1 cellular context compared by ENCODE assay signal in genomic region chr10:35126530-35127288, GRCh38.
TF ChIP-seq lines count a peak whose summit lies in the region.

CREM (plus strand) TSS chr10:35126846; CDS start chr10:35137836, 10,990 bp downstream.

TF ChIP-seq in HepG2, 621 proteins besides CTCF, POLR2A, EP300 and RAD21 (continued from another document and continues in another):
- TF ChIP-seq ZBTB14 (CRISPR knock-in tag; IDR thresholded peaks at IDR 0.05) (0 out of 2 replicates have a peak, but pooled peaks have one; percentile 22), ZUFSP (CRISPR knock-in tag; IDR thresholded peaks at IDR 0.05; ENCODE audit: borderline replicate concordance) (no peak), ATF5 (CRISPR knock-in tag; IDR thresholded peaks at IDR 0.05; ENCODE audit: low read depth) (no peak), RFXAP (CRISPR knock-in tag; IDR thresholded peaks at IDR 0.05; ENCODE audit: borderline replicate concordance) (peak; percentile 72; the same call in 1 of the 2 replicates), REPIN1 (CRISPR knock-in tag; IDR thresholded peaks at IDR 0.05; ENCODE audit: borderline replicate concordance, low read depth) (no peak; the same call in 1 of the 2 replicates), CC2D1A (CRISPR knock-in tag; IDR thresholded peaks at IDR 0.05) (no peak), ARNTL (CRISPR knock-in tag; IDR thresholded peaks at IDR 0.05) (peak; percentile 66), HNF4G (IDR thresholded peaks at IDR 0.05; ENCODE audit: borderline replicate concordance, low read depth, low read length) (no peak), HNF4G (CRISPR knock-in tag; IDR thresholded peaks at IDR 0.05; ENCODE audit: borderline replicate concordance, low read depth) (no peak; the same call in 1 of the 2 replicates), HNRNPUL1 (IDR thresholded peaks at IDR 0.05; ENCODE audit: low read depth, low read length) (peak; percentile 22; the same call in 1 of the 2 replicates), YEATS2 (CRISPR knock-in tag; IDR thresholded peaks at IDR 0.05; ENCODE audit: borderline replicate concordance) (peak; percentile 75; the same call in 1 of the 2 replicates), ZNF264 (CRISPR knock-in tag; IDR thresholded peaks at IDR 0.05) (no peak; the same call in 1 of the 2 replicates), ATF7-NPFF (CRISPR knock-in tag; IDR thresholded peaks at IDR 0.05; ENCODE audit: low read depth) (0 out of 2 replicates have a peak, but pooled peaks have one; percentile 40), CSRNP2 (CRISPR knock-in tag; conservative IDR thresholded peaks at IDR 0.05; ENCODE audit: low read depth) (no peak), MAF1 (CRISPR knock-in tag; IDR thresholded peaks at IDR 0.05; ENCODE audit: borderline replicate concordance) (0 out of 2 replicates have a peak, but pooled peaks have one; percentile 23), PRDM15 (CRISPR knock-in tag; IDR thresholded peaks at IDR 0.05) (no peak), REXO4 (CRISPR knock-in tag; IDR thresholded peaks at IDR 0.05; ENCODE audit: borderline replicate concordance) (no peak), LRRFIP1 (CRISPR knock-in tag; conservative IDR thresholded peaks at IDR 0.05) (no peak), ZNF841 (CRISPR knock-in tag; IDR thresholded peaks at IDR 0.05; ENCODE audit: borderline replicate concordance) (0 out of 2 replicates have a peak, but pooled peaks have one; percentile 61), REL (CRISPR knock-in tag; conservative IDR thresholded peaks at IDR 0.05) (peak; percentile 43; the same call in 1 of the 2 replicates), ZNF770 (CRISPR knock-in tag; IDR thresholded peaks at IDR 0.05) (peak; percentile 99), ZBTB33 (CRISPR knock-in tag; IDR thresholded peaks at IDR 0.05) (0 out of 2 replicates have a peak, but pooled peaks have one; percentile 2), HOXA5 (CRISPR knock-in tag; IDR thresholded peaks at IDR 0.05) (0 out of 2 replicates have a peak, but pooled peaks have one; percentile 70), SALL2 (CRISPR knock-in tag; IDR thresholded peaks at IDR 0.05) (no peak; the same call in 1 of the 2 replicates), ZNF501 (CRISPR knock-in tag; IDR thresholded peaks at IDR 0.05) (peak; percentile 30; the same call in 1 of the 2 replicates), KIAA2018 (CRISPR knock-in tag; IDR thresholded peaks at IDR 0.05; ENCODE audit: borderline replicate concordance) (no peak), ZNF350 (CRISPR knock-in tag; IDR thresholded peaks at IDR 0.05; ENCODE audit: borderline replicate concordance, low read depth) (peak; percentile 70), FOXO1 (CRISPR knock-in tag; IDR thresholded peaks at IDR 0.05) (peak; percentile 58)
